Comparison of ENCODE assay signal across 24 cellular contexts in the genomic region with DNA sequence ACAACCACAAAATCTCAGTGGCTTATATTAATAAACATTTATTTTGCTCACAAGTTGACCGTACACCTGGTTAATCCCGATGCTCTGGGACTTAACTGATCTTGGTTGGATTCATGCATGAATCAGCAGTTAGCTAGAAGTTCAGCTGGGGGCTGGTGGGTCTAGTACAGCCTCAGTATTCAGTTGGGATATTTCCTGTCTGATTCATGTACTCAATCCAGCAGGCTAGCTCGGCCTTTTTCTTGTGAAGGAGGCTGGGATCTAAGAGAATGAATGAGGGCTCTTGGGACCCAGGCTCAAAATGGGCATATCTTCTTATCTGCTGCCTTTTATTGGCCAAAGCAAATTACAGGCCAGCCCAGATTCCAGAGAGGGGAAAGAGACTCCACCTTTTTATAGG.
DNase-seq lines count a peak whose midpoint lies in the region; TF ChIP-seq lines count a peak whose summit lies in the region.
"Had no signal": no experiment of that assay in that cellular context is flagged by ENCODE, and none has a peak within 500 bp of the region (broad histone marks: within the 10 kb centered on the region; RNA-seq: fewer than 3 reads in every experiment).

No MANE protein-coding gene starts in this region.

- no peak overlapping the region for H3K23ac ChIP-seq in trophoblast cell (ENCODE audit: low read length)

- no peak overlapping the region for H3K4me3 ChIP-seq in GM23248
- H3K4me3 ChIP-seq in fibroblast of pulmonary artery (replicated peaks; ENCODE audit: low read depth, low read length): no peak overlapping the region
- no peak overlapping the region for H3K4me3 ChIP-seq in trophoblast cell (ENCODE audit: low read depth, low read length)
- H3K4me3 ChIP-seq: ascending aorta, sigmoid colon, transverse colon had no signal

- no peaks in the 10 kb centered on the region for H3K27me3 ChIP-seq in GM23248 (replicated peaks; ENCODE audit: insufficient read depth)
- H3K27me3 ChIP-seq in trophoblast cell (ENCODE audit: insufficient read depth, low read length): no peaks in the 10 kb centered on the region
- H3K27me3 ChIP-seq: ascending aorta, sigmoid colon, transverse colon had no signal

- no peaks in the 10 kb centered on the region for H3K9me3 ChIP-seq in GM23248 (ENCODE audit: low read depth)
- no peaks in the 10 kb centered on the region for H3K9me3 ChIP-seq in trophoblast cell (ENCODE audit: insufficient read depth, low read depth, low read length)
- H3K9me3 ChIP-seq: ascending aorta, sigmoid colon, transverse colon had no signal

- H3K79me2 ChIP-seq in GM23248 (ENCODE audit: insufficient read depth) (no peaks in the 10 kb centered on the region), trophoblast cell (ENCODE audit: control insufficient read depth, insufficient read depth, low read length, poor library complexity) (no peaks in the 10 kb centered on the region)

- no peak for TF ChIP-seq CTCF in fibroblast of pulmonary artery (IDR thresholded peaks at IDR 0.05; ENCODE audit: low read length, missing control alignments)

- no peak overlapping the region for H4K12ac ChIP-seq in trophoblast cell (ENCODE audit: low read depth, low read length)

- H3K27ac Mint-ChIP-seq in activated CD4-positive, alpha-beta memory T cell treated with anti-CD3 and anti-CD28 coated beads, Interleukin-2, amount 10 ng/mL, durations not matched to agents 7 days and 5 days: no peak overlapping the region
- H3K27ac Mint-ChIP-seq: activated CD8-positive, alpha-beta memory T cell treated with anti-CD3 and anti-CD28 coated beads, Interleukin-2, amount 10 ng/mL, durations not matched to agents 7 days and 5 days; activated naive CD4-positive, alpha-beta T cell treated with anti-CD3 and anti-CD28 coated beads, Interleukin-2, amount 50 U/mL, for 24 hours; activated T-helper 1 cell treated with anti-CD3 and anti-CD28 coated beads, Interleukin-12 subunit alpha, Interleukin-12 subunit beta, Interleukin-2, Interleukin-4 antibody, amounts not matched to agents 30 ng/mL and 10 ng/mL and 1 ng/mL, durations not matched to agents 14 hours and 24 hours and 36 hours; CD4-positive, alpha-beta T cell; progenitor cell of endocrine pancreas; stimulated activated naive CD8-positive, alpha-beta T cell treated with anti-CD3 and anti-CD28 coated beads, Interleukin-15, amount 100 ng/mL, for 72 hours had no signal

- H2AFZ ChIP-seq in GM23248 (no peak overlapping the region), trophoblast cell (ENCODE audit: insufficient read depth, low read length, poor library complexity) (no peak overlapping the region)

- 22 to 29% methylated on average over 3 of the region's 3 CpGs for WGBS in GM23248 (ENCODE audit: low coverage in 1 of 2, low lambda C conversion rate in 2 of 2, missing lambda C conversion rate in 2 of 2), 2 experiments
- WGBS in trophoblast cell (ENCODE audit: extremely low coverage, insufficient coverage, insufficient read length): no CpG with 5 or more reads among the region's 3 CpGs

- no peak overlapping the region for H3K18ac ChIP-seq in trophoblast cell (ENCODE audit: low read length)

- no peak overlapping the region for H3K14ac ChIP-seq in trophoblast cell (ENCODE audit: low read length)

- peaks cover 42% of the 10 kb centered on the region for H3K4me1 ChIP-seq in GM23248 (ENCODE audit: insufficient read depth)
- peaks cover 0 to 6% of the 10 kb centered on the region in 2 experiments for H3K4me1 ChIP-seq in trophoblast cell (ENCODE audit: control insufficient read depth in 1 of 2, insufficient read depth in 2 of 2, low read length in 2 of 2)

- H2BK120ac ChIP-seq in trophoblast cell (ENCODE audit: insufficient read depth, low read length, poor library complexity): peak overlapping the region; percentile 24

- H4K20me1 ChIP-seq in GM23248 (ENCODE audit: insufficient read depth): no peaks in the 10 kb centered on the region

- H3K4me2 ChIP-seq in GM23248 (ENCODE audit: unreplicated experiment): no peak overlapping the region
- no peak overlapping the region for H3K4me2 ChIP-seq in trophoblast cell (ENCODE audit: low read length)

- no peak overlapping the region for H3K9ac ChIP-seq in GM23248
- no peak overlapping the region for H3K9ac ChIP-seq in trophoblast cell (ENCODE audit: low read length)

- H3K4me3 Mint-ChIP-seq in activated CD4-positive, alpha-beta memory T cell treated with anti-CD3 and anti-CD28 coated beads, Interleukin-2, amount 10 ng/mL, durations not matched to agents 7 days and 5 days: no peak overlapping the region
- H3K4me3 Mint-ChIP-seq: activated CD8-positive, alpha-beta memory T cell treated with anti-CD3 and anti-CD28 coated beads, Interleukin-2, amount 10 ng/mL, durations not matched to agents 7 days and 5 days; activated naive CD4-positive, alpha-beta T cell treated with anti-CD3 and anti-CD28 coated beads, Interleukin-2, amount 50 U/mL, for 24 hours; activated T-helper 1 cell treated with anti-CD3 and anti-CD28 coated beads, Interleukin-12 subunit alpha, Interleukin-12 subunit beta, Interleukin-2, Interleukin-4 antibody, amounts not matched to agents 30 ng/mL and 10 ng/mL and 1 ng/mL, durations not matched to agents 14 hours and 24 hours and 36 hours; CD4-positive, alpha-beta T cell; neural crest cell; stimulated activated naive CD8-positive, alpha-beta T cell treated with anti-CD3 and anti-CD28 coated beads, Interleukin-15, amount 100 ng/mL, for 72 hours had no signal

- no peaks in the 10 kb centered on the region for H3K9me3 Mint-ChIP-seq in activated CD4-positive, alpha-beta memory T cell treated with anti-CD3 and anti-CD28 coated beads, Interleukin-2, amount 10 ng/mL, durations not matched to agents 7 days and 5 days
- H3K9me3 Mint-ChIP-seq: activated naive CD4-positive, alpha-beta T cell treated with anti-CD3 and anti-CD28 coated beads, Interleukin-2, amount 50 U/mL, for 24 hours; activated T-helper 1 cell treated with anti-CD3 and anti-CD28 coated beads, Interleukin-12 subunit alpha, Interleukin-12 subunit beta, Interleukin-2, Interleukin-4 antibody, amounts not matched to agents 30 ng/mL and 10 ng/mL and 1 ng/mL, durations not matched to agents 14 hours and 24 hours and 36 hours; CD4-positive, alpha-beta T cell; neural crest cell; stimulated activated naive CD8-positive, alpha-beta T cell treated with anti-CD3 and anti-CD28 coated beads, Interleukin-15, amount 100 ng/mL, for 72 hours had no signal

- no peaks in the 10 kb centered on the region for H3K4me1 Mint-ChIP-seq in activated CD4-positive, alpha-beta memory T cell treated with anti-CD3 and anti-CD28 coated beads, Interleukin-2, amount 10 ng/mL, durations not matched to agents 7 days and 5 days
- H3K4me1 Mint-ChIP-seq: activated CD8-positive, alpha-beta memory T cell treated with anti-CD3 and anti-CD28 coated beads, Interleukin-2, amount 10 ng/mL, durations not matched to agents 7 days and 5 days; activated naive CD4-positive, alpha-beta T cell treated with anti-CD3 and anti-CD28 coated beads, Interleukin-2, amount 50 U/mL, for 24 hours; neural crest cell; stimulated activated naive CD8-positive, alpha-beta T cell treated with anti-CD3 and anti-CD28 coated beads, Interleukin-15, amount 100 ng/mL, for 72 hours had no signal

- no peak overlapping the region for H4K8ac ChIP-seq in trophoblast cell (ENCODE audit: low read depth, low read length)

- DNase-seq in GM23248 (peak; percentile 70), amniotic stem cell (lab: John Stamatoyannopoulos, UW) (peak; percentile 4), fibroblast of pulmonary artery (ENCODE audit: low read depth) (peak; percentile 63), trophoblast cell (no peak), NOMO-1 treated with DMSO at 0.1 percent for 48 hours (lab: John Stamatoyannopoulos, UW; ENCODE audit: unreplicated experiment) (no peak), NCI-H1417 treated with DMSO at 0.1 percent for 48 hours (lab: John Stamatoyannopoulos, UW) (no peak), HK-2 (ENCODE audit: unreplicated experiment) (no peak)
- no peak for DNase-seq in activated CD4-positive, alpha-beta memory T cell treated with anti-CD3 and anti-CD28 coated beads, Interleukin-2, amount 10 ng/mL, durations not matched to agents 7 days and 5 days
- DNase-seq: activated CD4-positive, alpha-beta T cell treated with anti-CD3 and anti-CD28 coated beads for 48 hours; activated CD8-positive, alpha-beta memory T cell treated with anti-CD3 and anti-CD28 coated beads, Interleukin-2, amount 10 ng/mL, durations not matched to agents 7 days and 5 days; CD4-positive, alpha-beta T cell; effector CD8-positive, alpha-beta T cell; KBM-7; MV-4-11; NCI-H187; NCI-H69; sigmoid colon; stimulated activated naive CD8-positive, alpha-beta T cell treated with anti-CD3 and anti-CD28 coated beads, Interleukin-15, amount 100 ng/mL, for 72 hours; transverse colon had no signal

- no peak overlapping the region for H2AK5ac ChIP-seq in trophoblast cell (ENCODE audit: low read length)

- no peaks in the 10 kb centered on the region for H3K9me2 ChIP-seq in GM23248 (ENCODE audit: insufficient read depth)

- H3K4ac ChIP-seq in trophoblast cell (ENCODE audit: low read depth, low read length): no peak overlapping the region

- H4K91ac ChIP-seq in trophoblast cell (ENCODE audit: low read depth, low read length): no peak overlapping the region

- H2BK12ac ChIP-seq in trophoblast cell (ENCODE audit: low read length): no peak overlapping the region

- no peaks in the 10 kb centered on the region for H3K36me3 Mint-ChIP-seq in activated CD4-positive, alpha-beta memory T cell treated with anti-CD3 and anti-CD28 coated beads, Interleukin-2, amount 10 ng/mL, durations not matched to agents 7 days and 5 days (ENCODE audit: low read depth)
- H3K36me3 Mint-ChIP-seq: activated CD8-positive, alpha-beta memory T cell treated with anti-CD3 and anti-CD28 coated beads, Interleukin-2, amount 10 ng/mL, durations not matched to agents 7 days and 5 days; activated naive CD4-positive, alpha-beta T cell treated with anti-CD3 and anti-CD28 coated beads, Interleukin-2, amount 50 U/mL, for 24 hours had no signal

- POLR2A ChIA-PET in activated CD4-positive, alpha-beta memory T cell treated with anti-CD3 and anti-CD28 coated beads, Interleukin-2, amount 10 ng/mL, durations not matched to agents 7 days and 5 days (lab: Charles Lee): no interaction called here

- H3K36me3 ChIP-seq in GM23248 (ENCODE audit: low read depth) (no peaks in the 10 kb centered on the region), trophoblast cell (ENCODE audit: control insufficient read depth in 1 of 2, insufficient read depth in 2 of 2, low read length in 2 of 2) (no peaks in the 10 kb centered on the region)
- H3K36me3 ChIP-seq: ascending aorta, sigmoid colon, transverse colon had no signal

- in situ Hi-C loops in GM23248 (cut with MboI): no loop called here

- H3K27ac ChIP-seq in GM23248: no peak overlapping the region
- no peak overlapping the region for H3K27ac ChIP-seq in trophoblast cell (ENCODE audit: low read depth, low read length)
- H3K27ac ChIP-seq: ascending aorta, sigmoid colon, transverse colon had no signal

- CTCF ChIA-PET in activated CD4-positive, alpha-beta memory T cell treated with anti-CD3 and anti-CD28 coated beads, Interleukin-2, amount 10 ng/mL, durations not matched to agents 7 days and 5 days (lab: Charles Lee): no interaction called here

- H3K27me3 Mint-ChIP-seq in activated CD4-positive, alpha-beta memory T cell treated with anti-CD3 and anti-CD28 coated beads, Interleukin-2, amount 10 ng/mL, durations not matched to agents 7 days and 5 days: peaks cover 2% of the 10 kb centered on the region
- H3K27me3 Mint-ChIP-seq: activated naive CD4-positive, alpha-beta T cell treated with anti-CD3 and anti-CD28 coated beads, Interleukin-2, amount 50 U/mL, for 24 hours; CD4-positive, alpha-beta T cell; stimulated activated naive CD8-positive, alpha-beta T cell treated with anti-CD3 and anti-CD28 coated beads, Interleukin-15, amount 100 ng/mL, for 72 hours had no signal

- no peak overlapping the region for H2BK5ac ChIP-seq in trophoblast cell (ENCODE audit: low read depth, low read length, poor library complexity)

- H3F3A ChIP-seq in GM23248 (ENCODE audit: insufficient read depth): peaks cover 36% of the 10 kb centered on the region

- peaks cover 1% of the 10 kb centered on the region for H3K79me1 ChIP-seq in trophoblast cell (ENCODE audit: low read length)

Comparison
In these comparisons a context has a peak if more than half of its experiments do, and no peak if none do; other contexts are left out.
1. DNase-seq: peak in GM23248 (single experiment), amniotic stem cell (single experiment) and fibroblast of pulmonary artery (single experiment); none in trophoblast cell (0 of 2), NOMO-1 treated with DMSO at 0.1 percent for 48 hours (single experiment), NCI-H1417 treated with DMSO at 0.1 percent for 48 hours (single experiment), activated CD4-positive, alpha-beta memory T cell treated with anti-CD3 and anti-CD28 coated beads, Interleukin-2, amount 10 ng/mL, durations not matched to agents 7 days and 5 days (single experiment) and HK-2 (single experiment).